9 cellular contexts compared by ENCODE assay signal in the genomic region with DNA sequence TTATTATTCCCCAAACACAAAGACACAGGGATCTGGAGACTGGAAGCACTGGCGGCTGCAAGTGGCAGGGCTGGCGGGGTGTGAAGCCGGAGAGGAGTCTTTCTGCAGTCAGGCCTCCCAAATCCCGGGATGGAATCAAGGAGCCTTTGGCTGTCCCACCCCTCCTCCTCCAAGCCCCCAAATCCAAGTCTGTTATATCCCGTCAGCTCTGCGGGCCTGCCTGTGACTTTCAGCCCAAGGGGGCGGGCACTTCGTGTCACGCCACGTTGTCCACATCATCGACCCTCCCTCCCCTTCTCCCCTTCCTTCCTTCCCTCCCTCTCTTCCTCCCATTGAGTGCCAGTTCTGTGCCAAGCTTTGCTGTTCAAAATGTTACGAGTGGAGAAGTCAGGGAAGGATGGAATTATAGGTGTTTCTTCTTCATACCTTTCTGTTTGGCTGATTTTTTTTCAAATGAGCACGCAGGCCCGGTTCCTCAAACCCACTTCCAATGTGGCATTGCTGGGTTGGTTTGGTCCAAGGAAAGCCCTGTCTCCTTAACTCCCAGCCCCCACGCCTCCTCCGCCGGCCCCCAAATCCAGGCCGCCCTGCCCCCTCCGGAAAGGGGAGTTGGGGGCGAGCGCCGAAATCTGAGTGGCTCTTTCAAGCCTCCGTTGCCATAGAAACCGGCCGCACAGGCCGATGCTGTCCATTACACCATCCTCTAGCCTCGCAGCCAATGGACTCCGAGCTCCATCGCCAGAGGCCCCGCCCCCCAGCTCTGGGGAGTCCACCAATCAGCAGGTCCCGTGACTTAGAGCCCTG. TPM values are rescaled to one million over a fixed set of nuclear protein-coding genes. Genes with fewer than 3 reads are reported as not detected.
DNase-seq lines count a peak whose midpoint lies in the region; ATAC-seq and TF ChIP-seq lines count a peak whose summit lies in the region.
"Had no signal": no experiment of that assay in that cellular context is flagged by ENCODE, and none has a peak within 500 bp of the region (broad histone marks: within the 10 kb centered on the region; RNA-seq: fewer than 3 reads in every experiment).

No MANE protein-coding gene starts in this region.

- H3K9ac ChIP-seq in OCI-LY1 (ENCODE audit: low read length): no peak overlapping the region; the same call in 1 of the 2 replicates

- ATAC-seq in GM19452 (IDR thresholded peaks at IDR 0.05; ENCODE audit: unreplicated experiment): peak; percentile 95
- peak; percentile 97 for ATAC-seq in HG03558 (IDR thresholded peaks at IDR 0.05; ENCODE audit: extremely low read depth, unreplicated experiment)
- peak; percentile 100 for ATAC-seq in naive thymus-derived CD4-positive, alpha-beta T cell
- ATAC-seq in stimulated activated naive B cell treated with anti-CD40 and anti-IgM and Interleukin-4, amounts not matched to agents 10 μg/mL and 1 μg/mL and 100 μg/mL, for 72 hours (replicated peaks): peak; percentile 100

- TF ChIP-seq CTCF in OCI-LY1 (IDR thresholded peaks at IDR 0.05; ENCODE audit: low read length): no peak

- H3K4me3 ChIP-seq in OCI-LY1 (ENCODE audit: low read depth, low read length, poor library complexity, severe bottlenecking): peak overlapping the region; percentile 55
- H3K4me3 ChIP-seq in naive thymus-derived CD4-positive, alpha-beta T cell (ENCODE audit: low read length): peak overlapping the region; percentile 40

- H3K27me3 ChIP-seq in OCI-LY1 (ENCODE audit: insufficient read depth, low read length): no peaks in the 10 kb centered on the region
- H3K27me3 ChIP-seq in naive thymus-derived CD4-positive, alpha-beta T cell (ENCODE audit: control insufficient read depth in 2 of 2, insufficient read depth in 2 of 2, low read length in 2 of 2): no peaks in the 10 kb centered on the region

- no peaks in the 10 kb centered on the region for H3K27me3 Mint-ChIP-seq in activated T-helper 2 cell treated with anti-CD3 and anti-CD28 coated beads, Interferon-gamma antibody, Interleukin-2, Interleukin-4, amounts not matched to agents 10 μg/mL and 5 μg/mL and 100 μg/mL, durations not matched to agents 14 hours and 24 hours and 36 hours (ENCODE audit: low read depth)
- peaks cover 0 to 3% (median 0%) of the 10 kb centered on the region in 5 donors for H3K27me3 Mint-ChIP-seq in naive thymus-derived CD4-positive, alpha-beta T cell
- H3K27me3 Mint-ChIP-seq in stimulated activated naive B cell treated with anti-CD40 and anti-IgM and Interleukin-4, amounts not matched to agents 10 μg/mL and 1 μg/mL and 100 μg/mL, for 72 hours: no peaks in the 10 kb centered on the region

- no peaks in the 10 kb centered on the region for H3K79me2 ChIP-seq in OCI-LY1 (ENCODE audit: insufficient read depth, low read length)

- H3K27ac Mint-ChIP-seq in activated T-helper 2 cell treated with anti-CD3 and anti-CD28 coated beads, Interferon-gamma antibody, Interleukin-2, Interleukin-4, amounts not matched to agents 10 μg/mL and 5 μg/mL and 100 μg/mL, durations not matched to agents 14 hours and 24 hours and 36 hours: peak overlapping the region; percentile 86
- H3K27ac Mint-ChIP-seq in naive thymus-derived CD4-positive, alpha-beta T cell: peak overlapping the region; percentile 37 to 92 (median 81)
- H3K27ac Mint-ChIP-seq in stimulated activated naive B cell treated with anti-CD40 and anti-IgM and Interleukin-4, amounts not matched to agents 10 μg/mL and 1 μg/mL and 100 μg/mL, for 72 hours: peak overlapping the region; percentile 93

- POLR2A ChIA-PET in naive thymus-derived CD4-positive, alpha-beta T cell (lab: Charles Lee): interaction anchor here (0.9 to 3.4 kb wide), 6 partner anchors 11 to 43 kb away, joined by 3 to 38 read pairs (median 4); partner anchors contain the start of genes SOX12 and ZCCHC3

- peak overlapping the region; percentile 78 for H3K4me3 Mint-ChIP-seq in activated T-helper 2 cell treated with anti-CD3 and anti-CD28 coated beads, Interferon-gamma antibody, Interleukin-2, Interleukin-4, amounts not matched to agents 10 μg/mL and 5 μg/mL and 100 μg/mL, durations not matched to agents 14 hours and 24 hours and 36 hours (ENCODE audit: low read depth)
- H3K4me3 Mint-ChIP-seq in naive thymus-derived CD4-positive, alpha-beta T cell: peak overlapping the region; percentile 81 to 90 (median 86)
- peak overlapping the region; percentile 93 to 95 for H3K4me3 Mint-ChIP-seq in stimulated activated naive B cell treated with anti-CD40 and anti-IgM and Interleukin-4, amounts not matched to agents 10 μg/mL and 1 μg/mL and 100 μg/mL, for 72 hours

- no peaks in the 10 kb centered on the region for H3K9me2 ChIP-seq in OCI-LY1 (ENCODE audit: low read depth, low read length)

- no peak overlapping the region for H3K27ac ChIP-seq in OCI-LY1 (ENCODE audit: low read depth, low read length, poor library complexity, severe bottlenecking)
- H3K27ac ChIP-seq in naive thymus-derived CD4-positive, alpha-beta T cell (ENCODE audit: low read depth, low read length): no peak overlapping the region

- no peaks in the 10 kb centered on the region for H3K36me3 ChIP-seq in OCI-LY1 (ENCODE audit: insufficient read depth, low read length)
- H3K36me3 ChIP-seq in naive thymus-derived CD4-positive, alpha-beta T cell (ENCODE audit: control insufficient read depth in 2 of 3, insufficient read depth in 3 of 3, low read length in 3 of 3): no peaks in the 10 kb centered on the region

- H3K36me3 Mint-ChIP-seq in activated T-helper 2 cell treated with anti-CD3 and anti-CD28 coated beads, Interferon-gamma antibody, Interleukin-2, Interleukin-4, amounts not matched to agents 10 μg/mL and 5 μg/mL and 100 μg/mL, durations not matched to agents 14 hours and 24 hours and 36 hours (ENCODE audit: low read depth): no peaks in the 10 kb centered on the region
- no peaks in the 10 kb centered on the region for H3K36me3 Mint-ChIP-seq in naive thymus-derived CD4-positive, alpha-beta T cell
- H3K36me3 Mint-ChIP-seq in stimulated activated naive B cell treated with anti-CD40 and anti-IgM and Interleukin-4, amounts not matched to agents 10 μg/mL and 1 μg/mL and 100 μg/mL, for 72 hours: no peaks in the 10 kb centered on the region

- H4K20me1 ChIP-seq in OCI-LY1 (ENCODE audit: insufficient read depth, low read length): no peaks in the 10 kb centered on the region

- H3F3A ChIP-seq in OCI-LY1 (ENCODE audit: insufficient read depth, low read length): no peaks in the 10 kb centered on the region

- intact Hi-C loops in activated T-helper 2 cell treated with anti-CD3 and anti-CD28 coated beads, Interferon-gamma antibody, Interleukin-2, Interleukin-4, amounts not matched to agents 10 μg/mL and 5 μg/mL and 100 μg/mL, durations not matched to agents 14 hours and 24 hours and 36 hours (cut with micrococcal nuclease): loop anchor here (1.0 kb wide), 1 partner anchor 14 kb away; no protein-coding TSS in a partner anchor
- intact Hi-C loops in naive thymus-derived CD4-positive, alpha-beta T cell (cut with micrococcal nuclease): loop anchor here (1.0 kb wide), 4 partner anchors 11 to 15 kb away; partner anchors contain the start of genes SOX12 (in 1 of the 2) and ZCCHC3 (in 1 of the 2)

- no peaks in the 10 kb centered on the region for H3K9me3 ChIP-seq in OCI-LY1 (ENCODE audit: low read length)
- H3K9me3 ChIP-seq in naive thymus-derived CD4-positive, alpha-beta T cell (ENCODE audit: control insufficient read depth in 2 of 3, low read length in 3 of 3): no peaks in the 10 kb centered on the region

- H3K4me1 ChIP-seq in OCI-LY1 (ENCODE audit: insufficient read depth, low read length, severe bottlenecking): peaks cover 16% of the 10 kb centered on the region
- H3K4me1 ChIP-seq in naive thymus-derived CD4-positive, alpha-beta T cell (ENCODE audit: control insufficient read depth in 2 of 2, insufficient read depth in 2 of 2, low read length in 2 of 2): peaks cover 0 to 18% of the 10 kb centered on the region in 2 donors

- H3K9me3 Mint-ChIP-seq in activated T-helper 2 cell treated with anti-CD3 and anti-CD28 coated beads, Interferon-gamma antibody, Interleukin-2, Interleukin-4, amounts not matched to agents 10 μg/mL and 5 μg/mL and 100 μg/mL, durations not matched to agents 14 hours and 24 hours and 36 hours: no peaks in the 10 kb centered on the region
- no peaks in the 10 kb centered on the region for H3K9me3 Mint-ChIP-seq in naive thymus-derived CD4-positive, alpha-beta T cell
- H3K9me3 Mint-ChIP-seq in stimulated activated naive B cell treated with anti-CD40 and anti-IgM and Interleukin-4, amounts not matched to agents 10 μg/mL and 1 μg/mL and 100 μg/mL, for 72 hours: peaks cover 0 to 4% of the 10 kb centered on the region in 2 donors

- CTCF ChIA-PET in naive thymus-derived CD4-positive, alpha-beta T cell (lab: Charles Lee): interaction anchor here (0.6 to 1.9 kb wide), 4 partner anchors 9 to 17 kb away, joined by 3 to 7 read pairs (median 4); no protein-coding TSS in a partner anchor

- H2AFZ ChIP-seq in OCI-LY1 (ENCODE audit: low read length): no peak overlapping the region

- H3K4me2 ChIP-seq in OCI-LY1 (ENCODE audit: low read length): peak overlapping the region; percentile 62

- H3K4me1 Mint-ChIP-seq in activated T-helper 2 cell treated with anti-CD3 and anti-CD28 coated beads, Interferon-gamma antibody, Interleukin-2, Interleukin-4, amounts not matched to agents 10 μg/mL and 5 μg/mL and 100 μg/mL, durations not matched to agents 14 hours and 24 hours and 36 hours (ENCODE audit: low read depth): peaks cover 17% of the 10 kb centered on the region
- H3K4me1 Mint-ChIP-seq in naive thymus-derived CD4-positive, alpha-beta T cell: peaks cover 11 to 25% (median 22%) of the 10 kb centered on the region in 7 donors
- peaks cover 12 to 14% of the 10 kb centered on the region in 2 donors for H3K4me1 Mint-ChIP-seq in stimulated activated naive B cell treated with anti-CD40 and anti-IgM and Interleukin-4, amounts not matched to agents 10 μg/mL and 1 μg/mL and 100 μg/mL, for 72 hours

- DNase-seq in CD1c-positive myeloid dendritic cell (ENCODE audit: extremely low spot score): peak; percentile 86
- DNase-seq in activated T-helper 2 cell treated with anti-CD3 and anti-CD28 coated beads, Interferon-gamma antibody, Interleukin-2, Interleukin-4, amounts not matched to agents 10 μg/mL and 5 μg/mL and 100 μg/mL, durations not matched to agents 14 hours and 24 hours and 36 hours (ENCODE audit: low spot score): peak; percentile 83
- DNase-seq in fibroblast of peridontal ligament (ENCODE audit: extremely low read depth): peak; percentile 99
- peak; percentile 66 to 84 (median 78) for DNase-seq in naive thymus-derived CD4-positive, alpha-beta T cell
- DNase-seq in stimulated activated naive B cell treated with anti-CD40 and anti-IgM and Interleukin-4, amounts not matched to agents 10 μg/mL and 1 μg/mL and 100 μg/mL, for 72 hours: peak; percentile 91

RNA-seq across cellular contexts. Expression of gene ZCCHC3, which starts 12.7 kb away (rescaled TPM):
- total RNA-seq in activated T-helper 2 cell treated with anti-CD3 and anti-CD28 coated beads, Interferon-gamma antibody, Interleukin-2, Interleukin-4, amounts not matched to agents 10 μg/mL and 5 μg/mL and 100 μg/mL, durations not matched to agents 14 hours and 24 hours and 36 hours: 26.9 and 27.6 TPM in 2 replicates
- total RNA-seq in naive thymus-derived CD4-positive, alpha-beta T cell: 10 to 100 TPM; 14.6 to 31.9 (median 27.1) TPM
- 10 to 100 TPM in 1 of 2 donors, 1 to 10 TPM in 1; 5.6 to 15.3 TPM for polyA plus RNA-seq in naive thymus-derived CD4-positive, alpha-beta T cell

RNA-seq across cellular contexts. Expression of gene SOX12, which starts 15.3 kb away (rescaled TPM):
- 14.4 and 15.0 TPM in 2 replicates for total RNA-seq in activated T-helper 2 cell treated with anti-CD3 and anti-CD28 coated beads, Interferon-gamma antibody, Interleukin-2, Interleukin-4, amounts not matched to agents 10 μg/mL and 5 μg/mL and 100 μg/mL, durations not matched to agents 14 hours and 24 hours and 36 hours
- 10 to 100 TPM in 3 of 5 experiments, 1 to 10 TPM in 2; 4.6 to 15.1 (median 12.3) TPM for total RNA-seq in naive thymus-derived CD4-positive, alpha-beta T cell
- polyA plus RNA-seq in naive thymus-derived CD4-positive, alpha-beta T cell: 1 to 10 TPM in 1 of 2 donors, under 1 TPM in 1; 0.89 to 1.3 TPM

RNA-seq across cellular contexts. Expression of gene C20orf96, which starts 19.5 kb away (rescaled TPM):
- total RNA-seq in activated T-helper 2 cell treated with anti-CD3 and anti-CD28 coated beads, Interferon-gamma antibody, Interleukin-2, Interleukin-4, amounts not matched to agents 10 μg/mL and 5 μg/mL and 100 μg/mL, durations not matched to agents 14 hours and 24 hours and 36 hours: 7.6 and 9.5 TPM in 2 replicates
- total RNA-seq in naive thymus-derived CD4-positive, alpha-beta T cell: 1 to 10 TPM; 3.4 to 5.7 (median 4.8) TPM
- 1 to 10 TPM in 1 of 2 donors, under 1 TPM in 1; 0.86 to 1.1 TPM for polyA plus RNA-seq in naive thymus-derived CD4-positive, alpha-beta T cell

RNA-seq across cellular contexts. Expression of gene NRSN2, which starts 36.9 kb away (rescaled TPM):
- total RNA-seq in activated T-helper 2 cell treated with anti-CD3 and anti-CD28 coated beads, Interferon-gamma antibody, Interleukin-2, Interleukin-4, amounts not matched to agents 10 μg/mL and 5 μg/mL and 100 μg/mL, durations not matched to agents 14 hours and 24 hours and 36 hours: 5.9 and 7.1 TPM in 2 replicates
- total RNA-seq in naive thymus-derived CD4-positive, alpha-beta T cell: 1 to 10 TPM in 3 of 5 experiments, under 1 TPM in 2; 0.24 to 2.1 (median 1.3) TPM
- polyA plus RNA-seq in naive thymus-derived CD4-positive, alpha-beta T cell: 1 to 10 TPM; 1.3 to 1.8 TPM

RNA-seq across cellular contexts. Expression of gene DEFB132, which starts 52.5 kb away (rescaled TPM):
- total RNA-seq in activated T-helper 2 cell treated with anti-CD3 and anti-CD28 coated beads, Interferon-gamma antibody, Interleukin-2, Interleukin-4, amounts not matched to agents 10 μg/mL and 5 μg/mL and 100 μg/mL, durations not matched to agents 14 hours and 24 hours and 36 hours: not detected in 2 replicates
- total RNA-seq in naive thymus-derived CD4-positive, alpha-beta T cell: not detected
- not detected for polyA plus RNA-seq in naive thymus-derived CD4-positive, alpha-beta T cell
- total RNA-seq: T-helper 1 cell treated with Interleukin-12 subunit alpha and Interleukin-12 subunit beta and Interleukin-4 antibody, amounts not matched to agents 30 ng/mL and 1 ng/mL, for 36 hours had no signal
